ENCODE assay signal across 16 cellular contexts in genomic region chr11:45104006-45104789, GRCh38.
A peak's percentile ranks its signal among the peaks of the same experiment; 100 is the strongest.
DNase-seq lines count a peak whose midpoint lies in the region; ATAC-seq and TF ChIP-seq lines count a peak whose summit lies in the region.
"Had no signal": no experiment of that assay in that cellular context is flagged by ENCODE, and none has a peak within 500 bp of the region (broad histone marks: within the 10 kb centered on the region; RNA-seq: fewer than 3 reads in every experiment).

No MANE protein-coding gene starts in this region.

- no peaks in the 10 kb centered on the region for H3K36me3 ChIP-seq in neutrophil

- no peaks in the 10 kb centered on the region for H3K27me3 ChIP-seq in neutrophil

- H3K4me1 ChIP-seq in neutrophil (ENCODE audit: control insufficient read depth in 1 of 2, insufficient read depth in 1 of 2, low read depth in 1 of 2, low read length in 1 of 2) = peaks cover 24 to 27% of the 10 kb centered on the region in 2 experiments

- no peaks in the 10 kb centered on the region for H3K9me3 ChIP-seq in neutrophil

- TF ChIP-seq CTCF in neutrophil (IDR thresholded peaks at IDR 0.05) = peak; percentile 9

- H3K27ac ChIP-seq in neutrophil (no peak overlapping the region), caudate nucleus (ENCODE audit: low read depth, low read length) (no peak overlapping the region)

- ATAC-seq in HG02642 (IDR thresholded peaks at IDR 0.05; ENCODE audit: poor library complexity, unreplicated experiment) (no peak), GM18498 (IDR thresholded peaks at IDR 0.05; ENCODE audit: unreplicated experiment) (no peak)

- no peak overlapping the region for H3K4me3 ChIP-seq in neutrophil (ENCODE audit: low read depth in 1 of 2, low read length in 1 of 2)

- DNase-seq in Ammon's horn (ENCODE audit: low spot score) (peak; percentile 1), D341Med (ENCODE audit: low spot score) (peak; percentile 6), ecto neural progenitor cell (ENCODE audit: low spot score) (peak; percentile 35), caudate nucleus (lab: John Stamatoyannopoulos, UW) (no peak)
- DNase-seq: C1 segment of cervical spinal cord, EL, H9, Kasumi-1, NCI-H1417, NCI-H1930, NCI-H2171 treated with DMSO at 0.1 percent for 48 hours, NCI-H510A, SHP77 treated with DMSO at 0.1 percent for 48 hours had no signal

Comparison
In these comparisons a context has a peak if more than half of its experiments do, and no peak if none do; other contexts are left out.
1. DNase-seq: peak in Ammon's horn (single experiment), D341Med (single experiment) and ecto neural progenitor cell (single experiment); none in caudate nucleus (0 of 61).